1 cellular context compared by ENCODE assay signal in genomic region chrX:47361538-47362511, GRCh38.
A peak's percentile ranks its signal among the peaks of the same experiment; 100 is the strongest.
TF ChIP-seq lines count a peak whose summit lies in the region.

No MANE protein-coding gene starts in this region.

TF ChIP-seq in HepG2, 621 proteins besides CTCF, POLR2A, EP300 and RAD21 (continued from another document):
- TF ChIP-seq E2F2 (CRISPR knock-in tag; IDR thresholded peaks at IDR 0.05; ENCODE audit: borderline replicate concordance) (no peak), ZNF543 (CRISPR knock-in tag; IDR thresholded peaks at IDR 0.05) (no peak), KDM5A (IDR thresholded peaks at IDR 0.05; ENCODE audit: borderline replicate concordance, low read length) (no peak), NBN (conservative IDR thresholded peaks at IDR 0.05) (no peak), ZFP90 (CRISPR knock-in tag; IDR thresholded peaks at IDR 0.05; ENCODE audit: borderline replicate concordance) (no peak), ZNF891 (CRISPR knock-in tag; IDR thresholded peaks at IDR 0.05) (no peak), CEBPB (IDR thresholded peaks at IDR 0.05; ENCODE audit: borderline replicate concordance, low read depth, low read length) (no peak), HDAC2 (CRISPR knock-in tag; IDR thresholded peaks at IDR 0.05) (no peak), ZNF761 (CRISPR knock-in tag; conservative IDR thresholded peaks at IDR 0.05) (no peak), ATRX (CRISPR knock-in tag; IDR thresholded peaks at IDR 0.05; ENCODE audit: borderline replicate concordance) (no peak), NR2F6 (IDR thresholded peaks at IDR 0.05) (no peak), NR2F6 (CRISPR knock-in tag; IDR thresholded peaks at IDR 0.05) (no peak), HNF1B (CRISPR knock-in tag; IDR thresholded peaks at IDR 0.05) (no peak), ZSCAN29 (CRISPR knock-in tag; conservative IDR thresholded peaks at IDR 0.05) (no peak), ZKSCAN8 (CRISPR knock-in tag; IDR thresholded peaks at IDR 0.05; ENCODE audit: borderline replicate concordance) (no peak), PHF8 (CRISPR knock-in tag; IDR thresholded peaks at IDR 0.05) (no peak), MLX (CRISPR knock-in tag; IDR thresholded peaks at IDR 0.05) (no peak), TEAD2 (CRISPR knock-in tag; IDR thresholded peaks at IDR 0.05) (no peak), RXRA (CRISPR knock-in tag; IDR thresholded peaks at IDR 0.05) (no peak), CREB1 (IDR thresholded peaks at IDR 0.05) (no peak), CREB1 (CRISPR knock-in tag; IDR thresholded peaks at IDR 0.05) (peak; percentile 54), ISL2 (CRISPR knock-in tag; IDR thresholded peaks at IDR 0.05) (no peak), HOXA7 (CRISPR knock-in tag; IDR thresholded peaks at IDR 0.05) (no peak), FUBP1 (CRISPR knock-in tag; IDR thresholded peaks at IDR 0.05; ENCODE audit: borderline replicate concordance) (no peak), RFX1 (IDR thresholded peaks at IDR 0.05) (peak; percentile 68; the same call in 1 of the 2 replicates), ZNF260 (CRISPR knock-in tag; IDR thresholded peaks at IDR 0.05; ENCODE audit: borderline replicate concordance, low read depth) (no peak), RFXAP (CRISPR knock-in tag; IDR thresholded peaks at IDR 0.05; ENCODE audit: borderline replicate concordance) (peak; percentile 99), ZNF224 (CRISPR knock-in tag; IDR thresholded peaks at IDR 0.05) (no peak), KLF15 (CRISPR knock-in tag; IDR thresholded peaks at IDR 0.05; ENCODE audit: borderline replicate concordance) (no peak), ZNF274 (CRISPR knock-in tag; IDR thresholded peaks at IDR 0.05) (no peak), FOXA1 (IDR thresholded peaks at IDR 0.05) (no peak), FOXA1 (CRISPR knock-in tag; IDR thresholded peaks at IDR 0.05) (no peak), MIER2 (CRISPR knock-in tag; IDR thresholded peaks at IDR 0.05) (no peak), GLI4 (CRISPR knock-in tag; IDR thresholded peaks at IDR 0.05; ENCODE audit: borderline replicate concordance) (no peak), RFXANK (CRISPR knock-in tag; IDR thresholded peaks at IDR 0.05) (peak; percentile 94), RFX5 (IDR thresholded peaks at IDR 0.05; ENCODE audit: low read depth, low read length) (peak; percentile 97), MAZ (IDR thresholded peaks at IDR 0.05; ENCODE audit: borderline replicate concordance, low read depth, low read length) (no peak), MAZ (CRISPR knock-in tag; IDR thresholded peaks at IDR 0.05; ENCODE audit: low read depth) (no peak)
- TF ChIP-seq, protein P1, sequence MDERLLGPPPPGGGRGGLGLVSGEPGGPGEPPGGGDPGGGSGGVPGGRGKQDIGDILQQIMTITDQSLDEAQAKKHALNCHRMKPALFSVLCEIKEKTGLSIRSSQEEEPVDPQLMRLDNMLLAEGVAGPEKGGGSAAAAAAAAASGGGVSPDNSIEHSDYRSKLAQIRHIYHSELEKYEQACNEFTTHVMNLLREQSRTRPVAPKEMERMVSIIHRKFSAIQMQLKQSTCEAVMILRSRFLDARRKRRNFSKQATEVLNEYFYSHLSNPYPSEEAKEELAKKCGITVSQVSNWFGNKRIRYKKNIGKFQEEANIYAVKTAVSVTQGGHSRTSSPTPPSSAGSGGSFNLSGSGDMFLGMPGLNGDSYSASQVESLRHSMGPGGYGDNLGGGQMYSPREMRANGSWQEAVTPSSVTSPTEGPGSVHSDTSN (CRISPR knock-in tag; IDR thresholded peaks at IDR 0.05), result peak; percentile 76
- TF ChIP-seq, protein P2, sequence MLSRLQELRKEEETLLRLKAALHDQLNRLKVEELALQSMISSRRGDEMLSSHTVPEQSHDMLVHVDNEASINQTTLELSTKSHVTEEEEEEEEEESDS (CRISPR knock-in tag; IDR thresholded peaks at IDR 0.05; ENCODE audit: borderline replicate concordance), result no peak
